Comparison of ENCODE assay signal across 10 cellular contexts in genomic region chr4:151226004-151226932, GRCh38. TPM values are rescaled to one million over a fixed set of nuclear protein-coding genes. Genes with fewer than 3 reads are reported as not detected.
A peak's percentile ranks its signal among the peaks of the same experiment; 100 is the strongest.
DNase-seq lines count a peak whose midpoint lies in the region; ATAC-seq, FAIRE-seq and TF ChIP-seq lines count a peak whose summit lies in the region.
"Had no signal": no experiment of that assay in that cellular context is flagged by ENCODE, and none has a peak within 500 bp of the region (broad histone marks: within the 10 kb centered on the region; RNA-seq: fewer than 3 reads in every experiment).

No MANE protein-coding gene starts in this region.

- WGBS in esophagus muscularis mucosa, result 30% methylated on average over 10 of the region's 10 CpGs

- intact Hi-C loops in esophagus muscularis mucosa (cut with DNase I) (no loop called here), mucosa of descending colon (cut with DNase I, micrococcal nuclease) (no loop called here)
- intact Hi-C loops in naive thymus-derived CD4-positive, alpha-beta T cell (cut with micrococcal nuclease), result no loop called here

- TF ChIP-seq EP300 in esophagus muscularis mucosa (IDR thresholded peaks at IDR 0.05), result no peak

- no peak overlapping the region for H3K4me3 Mint-ChIP-seq in naive thymus-derived CD4-positive, alpha-beta T cell
- H3K4me3 Mint-ChIP-seq: memory B cell; stimulated activated naive CD8-positive, alpha-beta T cell treated with anti-CD3 and anti-CD28 coated beads, Interleukin-15, Interleukin-2, amounts not matched to agents 100 ng/mL and 50 ng/mL, for 24 hours had no signal

- no peaks in the 10 kb centered on the region for H3K36me3 ChIP-seq in MG63
- no peaks in the 10 kb centered on the region for H3K36me3 ChIP-seq in esophagus muscularis mucosa
- H3K36me3 ChIP-seq in mucosa of descending colon (ENCODE audit: low read depth), result no peaks in the 10 kb centered on the region
- H3K36me3 ChIP-seq in naive thymus-derived CD4-positive, alpha-beta T cell (ENCODE audit: control insufficient read depth in 2 of 3, insufficient read depth in 3 of 3, low read length in 3 of 3), result no peaks in the 10 kb centered on the region

- TF ChIP-seq POLR2A in esophagus muscularis mucosa (IDR thresholded peaks at IDR 0.05; ENCODE audit: low read depth), result no peak

- H3K27me3 ChIP-seq in MG63, result no peaks in the 10 kb centered on the region
- H3K27me3 ChIP-seq in esophagus muscularis mucosa, result no peaks in the 10 kb centered on the region
- H3K27me3 ChIP-seq in naive thymus-derived CD4-positive, alpha-beta T cell (ENCODE audit: control insufficient read depth in 2 of 2, insufficient read depth in 2 of 2, low read length in 2 of 2), result no peaks in the 10 kb centered on the region

- H3K27me3 Mint-ChIP-seq in naive thymus-derived CD4-positive, alpha-beta T cell, result peaks cover 28 to 51% (median 42%) of the 10 kb centered on the region in 5 donors

- ATAC-seq in mucosa of descending colon (peak; percentile 43), GM18861 (IDR thresholded peaks at IDR 0.05; ENCODE audit: unreplicated experiment) (no peak)
- ATAC-seq in naive thymus-derived CD4-positive, alpha-beta T cell, result no peak

- H3K4me1 ChIP-seq in esophagus muscularis mucosa (peaks cover 26 to 59% (median 42%) of the 10 kb centered on the region in 4 donors), mucosa of descending colon (ENCODE audit: low read depth) (peaks cover 5% of the 10 kb centered on the region)
- no peaks in the 10 kb centered on the region for H3K4me1 ChIP-seq in naive thymus-derived CD4-positive, alpha-beta T cell (ENCODE audit: control insufficient read depth in 2 of 2, insufficient read depth in 2 of 2, low read length in 2 of 2)

- H3K36me3 Mint-ChIP-seq in naive thymus-derived CD4-positive, alpha-beta T cell, result no peaks in the 10 kb centered on the region
- H3K36me3 Mint-ChIP-seq: memory B cell had no signal

- POLR2A ChIA-PET in naive thymus-derived CD4-positive, alpha-beta T cell (lab: Charles Lee), result no interaction called here

- CTCF ChIA-PET in naive thymus-derived CD4-positive, alpha-beta T cell (lab: Charles Lee), result no interaction called here

- H3K9me3 Mint-ChIP-seq in naive thymus-derived CD4-positive, alpha-beta T cell, result peaks cover 0 to 2% (median 0%) of the 10 kb centered on the region in 11 donors
- H3K9me3 Mint-ChIP-seq: memory B cell; stimulated activated naive CD8-positive, alpha-beta T cell treated with anti-CD3 and anti-CD28 coated beads, Interleukin-15, Interleukin-2, amounts not matched to agents 100 ng/mL and 50 ng/mL, for 24 hours had no signal

- DNase-seq in MG63 (no peak), esophagus muscularis mucosa (ENCODE audit: extremely low spot score) (peak; percentile 7), mucosa of descending colon (no peak), urothelium cell line (ENCODE audit: low spot score) (peak; percentile 64), NCI-H187 (lab: John Stamatoyannopoulos, UW) (no peak)
- DNase-seq in naive thymus-derived CD4-positive, alpha-beta T cell, result no peak
- DNase-seq: activated T-cell treated with anti-CD3 and anti-CD28 coated beads for 4 hours had no signal

- H3K4me1 Mint-ChIP-seq in naive thymus-derived CD4-positive, alpha-beta T cell, result no peaks in the 10 kb centered on the region
- H3K4me1 Mint-ChIP-seq: memory B cell had no signal

- H3K4me3 ChIP-seq in MG63 (peak overlapping the region; percentile 32), esophagus muscularis mucosa (peak overlapping the region; percentile 40 to 55 (median 44)), mucosa of descending colon (no peak overlapping the region)
- no peak overlapping the region for H3K4me3 ChIP-seq in naive thymus-derived CD4-positive, alpha-beta T cell (ENCODE audit: low read length)

- H3K9me3 ChIP-seq in MG63 (no peaks in the 10 kb centered on the region), esophagus muscularis mucosa (no peaks in the 10 kb centered on the region), mucosa of descending colon (no peaks in the 10 kb centered on the region)
- H3K9me3 ChIP-seq in naive thymus-derived CD4-positive, alpha-beta T cell (ENCODE audit: control insufficient read depth in 2 of 3, low read length in 3 of 3), result no peaks in the 10 kb centered on the region

- TF ChIP-seq CTCF in esophagus muscularis mucosa (IDR thresholded peaks at IDR 0.05) (no peak), mucosa of descending colon (IDR thresholded peaks at IDR 0.05) (no peak)

- FAIRE-seq in urothelium cell line (lab: Jason Lieb, UNC), result no peak

- H3K27ac ChIP-seq in esophagus muscularis mucosa (replicated peaks in 1 of 4), result peak overlapping the region; percentile 60 to 75 (median 66)
- no peak overlapping the region for H3K27ac ChIP-seq in naive thymus-derived CD4-positive, alpha-beta T cell (ENCODE audit: low read depth, low read length)

- no peak overlapping the region for H3K27ac Mint-ChIP-seq in naive thymus-derived CD4-positive, alpha-beta T cell
- H3K27ac Mint-ChIP-seq: memory B cell; stimulated activated naive CD8-positive, alpha-beta T cell treated with anti-CD3 and anti-CD28 coated beads, Interleukin-15, Interleukin-2, amounts not matched to agents 100 ng/mL and 50 ng/mL, for 24 hours had no signal

RNA-seq across cellular contexts. Expression of gene PRSS48, which starts 50.7 kb away (rescaled TPM):
- total RNA-seq in MG63 (2014; rRNA removed; shearing (Covaris generic); ENCODE audit: low replicate concordance), result not detected in 2 replicates
- total RNA-seq in esophagus muscularis mucosa (not detected), mucosa of descending colon (not detected)
- not detected for total RNA-seq in naive thymus-derived CD4-positive, alpha-beta T cell
- not detected for polyA plus RNA-seq in naive thymus-derived CD4-positive, alpha-beta T cell

Comparison
In these comparisons a context has a peak if more than half of its experiments do, and no peak if none do; other contexts are left out.
1. DNase-seq: peak in esophagus muscularis mucosa (single experiment) and urothelium cell line (single experiment); none in MG63 (single experiment), mucosa of descending colon (0 of 3), NCI-H187 (0 of 2) and naive thymus-derived CD4-positive, alpha-beta T cell (0 of 9).
2. H3K4me3 ChIP-seq: peak in MG63 (single experiment) and esophagus muscularis mucosa (4 of 4); none in mucosa of descending colon (single experiment) and naive thymus-derived CD4-positive, alpha-beta T cell (single experiment).